ENCODE assay signal across 8 cellular contexts in the genomic region with DNA sequence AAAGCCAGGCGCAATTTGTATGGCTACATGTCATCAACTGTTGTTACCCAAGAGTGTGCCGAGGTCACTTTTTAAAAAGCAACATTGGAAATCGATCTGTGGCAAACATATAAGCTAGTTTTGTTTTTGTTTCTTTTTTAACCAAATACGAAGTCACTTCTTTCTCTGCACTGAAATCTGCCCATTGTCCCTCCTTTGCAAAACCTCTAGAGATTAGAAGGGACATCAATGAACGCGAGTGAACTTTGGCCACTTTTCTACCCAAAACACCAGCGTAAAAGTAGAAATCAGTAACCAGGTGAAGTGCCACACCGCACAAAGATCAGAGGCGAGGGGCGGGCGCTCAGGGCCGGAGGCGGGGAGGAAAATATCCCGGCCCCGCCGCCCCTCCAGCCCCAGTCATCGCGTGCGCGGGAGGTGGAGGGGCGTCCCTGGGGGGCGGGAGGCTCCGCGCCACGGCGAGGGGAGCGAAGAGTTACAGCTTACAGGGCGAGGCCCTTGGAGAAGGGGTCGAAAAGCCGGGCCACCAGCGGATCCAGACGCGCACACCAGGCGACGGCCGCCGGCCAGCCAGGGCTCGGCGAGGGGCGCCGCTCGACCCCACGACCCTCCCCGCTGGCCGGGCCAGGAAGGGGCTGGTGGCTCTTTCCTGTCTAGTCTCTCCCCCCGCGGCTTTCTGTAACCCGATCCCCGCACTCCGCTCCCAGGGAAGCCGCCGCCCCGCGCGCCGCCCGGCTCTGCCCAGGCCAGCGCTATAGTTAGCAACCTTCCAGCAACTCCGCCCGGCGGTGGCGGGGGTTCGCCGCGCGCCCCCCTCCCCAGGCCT. TPM values are rescaled to one million over a fixed set of nuclear protein-coding genes. Genes with fewer than 3 reads are reported as not detected.
DNase-seq lines count a peak whose midpoint lies in the region; ATAC-seq and TF ChIP-seq lines count a peak whose summit lies in the region.

No MANE protein-coding gene starts in this region.

- POLR2A ChIA-PET in activated B cell treated with CpG ODN at 0.5 μM for 24 hours (lab: Charles Lee): no interaction called here

- peak overlapping the region; percentile 82 for H3K4me3 Mint-ChIP-seq in activated B cell treated with CpG ODN at 0.5 μM for 24 hours

- peak overlapping the region; percentile 76 for H3K27ac ChIP-seq in caudate nucleus (ENCODE audit: low read depth, low read length)

- H3K4me1 Mint-ChIP-seq in activated B cell treated with CpG ODN at 0.5 μM for 24 hours: peaks cover 6% of the 10 kb centered on the region

- H3K4me3 ChIP-seq in LNCaP clone FGC (ENCODE audit: low read depth, low read length): peak overlapping the region; percentile 43

- TF ChIP-seq CTCF in GM10266 (IDR thresholded peaks at IDR 0.05; ENCODE audit: control insufficient read depth, insufficient read depth, low read depth, missing control alignments): no peak
- TF ChIP-seq CTCF in LNCaP clone FGC (IDR thresholded peaks at IDR 0.05; ENCODE audit: control insufficient read depth, extremely low read depth, insufficient read depth): no peak
- TF ChIP-seq CTCF in activated B cell treated with CpG ODN at 0.5 μM for 24 hours (IDR thresholded peaks at IDR 0.05): no peak

- peaks cover 38% of the 10 kb centered on the region for H3K27me3 Mint-ChIP-seq in activated B cell treated with CpG ODN at 0.5 μM for 24 hours

- peak; percentile 30 for DNase-seq in GM10266 (ENCODE audit: extremely low spot score)
- DNase-seq in LNCaP clone FGC (ENCODE audit: low read depth): no peak
- peak; percentile 21 for DNase-seq in activated B cell treated with CpG ODN at 0.5 μM for 24 hours
- DNase-seq in caudate nucleus (lab: John Stamatoyannopoulos, UW): peak in 13 of 61 donors; percentile 19 to 70 (median 32)
- DNase-seq in kidney glomerular epithelial cell (lab: John Stamatoyannopoulos, UW): peak; percentile 56
- DNase-seq in stimulated activated CD4-positive, alpha-beta T cell treated with anti-CD3 and anti-CD28 coated beads, Interleukin-2, amount 100 ng/mL, for 24 hours: peak; percentile 66

- intact Hi-C loops in activated B cell treated with CpG ODN at 0.5 μM for 24 hours (cut with micrococcal nuclease): loop anchor here (5.0 kb wide), 1 partner anchor 85 kb away; no protein-coding TSS in a partner anchor

- H3K9me3 Mint-ChIP-seq in activated B cell treated with CpG ODN at 0.5 μM for 24 hours: no peaks in the 10 kb centered on the region

- CTCF ChIA-PET in activated B cell treated with CpG ODN at 0.5 μM for 24 hours (lab: Charles Lee): no interaction called here

- ATAC-seq in activated B cell treated with CpG ODN at 0.5 μM for 24 hours (ENCODE audit: low read depth) (peak; percentile 18), GM21619 (IDR thresholded peaks at IDR 0.05; ENCODE audit: unreplicated experiment) (no peak), GM18861 (IDR thresholded peaks at IDR 0.05; ENCODE audit: unreplicated experiment) (no peak)

- no peaks in the 10 kb centered on the region for H3K36me3 Mint-ChIP-seq in activated B cell treated with CpG ODN at 0.5 μM for 24 hours (ENCODE audit: low read depth)

- H3K27ac Mint-ChIP-seq in activated B cell treated with CpG ODN at 0.5 μM for 24 hours: no peak overlapping the region

RNA-seq across cellular contexts. Expression of a gene that starts 1.0 kb away (rescaled TPM):
- total RNA-seq in activated B cell treated with CpG ODN at 0.5 μM for 24 hours: 23.9 and 30.9 TPM in 2 replicates
